In genomic region chr2:160388464-160389263, GRCh38 we compare ENCODE assay signal across 8 cellular contexts.
DNase-seq lines count a peak whose midpoint lies in the region; ATAC-seq and TF ChIP-seq lines count a peak whose summit lies in the region.

No MANE protein-coding gene starts in this region.

- H3K9me3 ChIP-seq in skeletal muscle satellite cell (replicated peaks; ENCODE audit: low read length): no peaks in the 10 kb centered on the region

- no peak overlapping the region for H3K4me3 Mint-ChIP-seq in WTC11

- no peak for TF ChIP-seq CTCF in WTC11 (IDR thresholded peaks at IDR 0.05)
- TF ChIP-seq CTCF in foreskin fibroblast (IDR thresholded peaks at IDR 0.05; ENCODE audit: low read depth, low read length): no peak

- H3K36me3 ChIP-seq in skeletal muscle satellite cell (ENCODE audit: insufficient read depth, low read length): peaks cover 6% of the 10 kb centered on the region

- H3K27me3 ChIP-seq in skeletal muscle satellite cell (ENCODE audit: control insufficient read depth, insufficient read depth, low read length): no peaks in the 10 kb centered on the region

- peaks cover 56% of the 10 kb centered on the region for H3K4me1 Mint-ChIP-seq in WTC11

- H3K4me2 ChIP-seq in skeletal muscle satellite cell (ENCODE audit: low read length): peak overlapping the region; percentile 73

- peak overlapping the region; percentile 84 for H3K9ac ChIP-seq in skeletal muscle satellite cell (ENCODE audit: low read depth, low read length)

- peak; percentile 49 for ATAC-seq in WTC11
- ATAC-seq in HG03354 (IDR thresholded peaks at IDR 0.05; ENCODE audit: poor library complexity, severe bottlenecking, unreplicated experiment): no peak

- POLR2A ChIA-PET in WTC11 (lab: Charles Lee): no interaction called here

- H3K4me3 ChIP-seq in foreskin fibroblast (ENCODE audit: low read depth in 1 of 2, low read length in 2 of 2) (peak overlapping the region; percentile 10 to 27), skeletal muscle satellite cell (ENCODE audit: low read length) (peak overlapping the region; percentile 51)

- no peak overlapping the region for H3K27ac Mint-ChIP-seq in WTC11

- no peaks in the 10 kb centered on the region for H3K36me3 Mint-ChIP-seq in WTC11

- H3K9me3 Mint-ChIP-seq in WTC11: no peaks in the 10 kb centered on the region

- H3K4me1 ChIP-seq in skeletal muscle satellite cell (ENCODE audit: control insufficient read depth, insufficient read depth, low read length): peaks cover 85% of the 10 kb centered on the region

- DNase-seq in activated CD8-positive, alpha-beta memory T cell treated with anti-CD3 and anti-CD28 coated beads, Interleukin-2, amount 50 U/mL, for 48 hours: peak; percentile 59
- DNase-seq in activated CD8-positive, alpha-beta memory T cell treated with anti-CD3 and anti-CD28 coated beads for 24 hours: no peak
- DNase-seq in WTC11 (ENCODE audit: low spot score): no peak
- peak in 1 of 2 donors; percentile 46 for DNase-seq in foreskin fibroblast
- no peak for DNase-seq in NK-92 (lab: John Stamatoyannopoulos, UW; ENCODE audit: unreplicated experiment)
- no peak for DNase-seq in NCI-H1436 (lab: John Stamatoyannopoulos, UW)

- H3K27me3 Mint-ChIP-seq in WTC11 (ENCODE audit: low read depth): no peaks in the 10 kb centered on the region

- CTCF ChIA-PET in WTC11 (lab: Charles Lee): interaction anchor here (0.9 to 1.3 kb wide), 6 partner anchors 11 to 163 kb away, joined by 3 to 4 read pairs (median 3); no protein-coding TSS in a partner anchor

TF ChIP-seq in WTC11, 78 proteins besides CTCF, POLR2A, EP300 and RAD21:
- TF ChIP-seq ATF6 (CRISPR knock-in tag; IDR thresholded peaks at IDR 0.05): no peak
- TF ChIP-seq SMAD3 (CRISPR knock-in tag; IDR thresholded peaks at IDR 0.05; ENCODE audit: borderline replicate concordance): no peak
- no peak for TF ChIP-seq NFYB (CRISPR knock-in tag; conservative IDR thresholded peaks at IDR 0.05; ENCODE audit: low read depth)
- TF ChIP-seq ZNF263 (CRISPR knock-in tag; IDR thresholded peaks at IDR 0.05; ENCODE audit: low read depth): no peak
- TF ChIP-seq CDX4 (CRISPR knock-in tag; IDR thresholded peaks at IDR 0.05; ENCODE audit: borderline replicate concordance): no peak
- TF ChIP-seq PRRX2 (CRISPR knock-in tag; IDR thresholded peaks at IDR 0.05): no peak
- no peak for TF ChIP-seq E2F4 (CRISPR knock-in tag; IDR thresholded peaks at IDR 0.05; ENCODE audit: borderline replicate concordance, low read depth)
- no peak for TF ChIP-seq USF1 (CRISPR knock-in tag; IDR thresholded peaks at IDR 0.05)
- no peak for TF ChIP-seq ZNF532 (CRISPR knock-in tag; IDR thresholded peaks at IDR 0.05; ENCODE audit: borderline replicate concordance)
- TF ChIP-seq ZNF512 (CRISPR knock-in tag; IDR thresholded peaks at IDR 0.05; ENCODE audit: borderline replicate concordance): no peak
TF ChIP-seq in WTC11: peak in this region for 0.
